33 cellular contexts compared by ENCODE assay signal in genomic region chr20:52420805-52421204, GRCh38.
"Had no signal": no experiment of that assay in that cellular context is flagged by ENCODE, and none has a peak within 500 bp of the region (broad histone marks: within the 10 kb centered on the region; RNA-seq: fewer than 3 reads in every experiment).

No MANE protein-coding gene starts in this region.

- H3K4me3 Mint-ChIP-seq: activated CD4-positive, alpha-beta memory T cell treated with anti-CD3 and anti-CD28 coated beads, Interleukin-2, amount 10 ng/mL, durations not matched to agents 7 days and 5 days; activated CD4-positive, alpha-beta T cell treated with anti-CD3 and anti-CD28 coated beads, Interleukin-2, amount 10 ng/mL, durations not matched to agents 7 days and 5 days; activated naive CD4-positive, alpha-beta T cell treated with anti-CD3 and anti-CD28 coated beads, Interleukin-2, amount 10 ng/mL, durations not matched to agents 7 days and 5 days; naive thymus-derived CD4-positive, alpha-beta T cell; stimulated activated naive CD8-positive, alpha-beta T cell treated with anti-CD3 and anti-CD28 coated beads, Interleukin-15, Interleukin-2, amounts not matched to agents 100 ng/mL and 50 ng/mL, for 24 hours; T-helper 1 cell treated with Interleukin-12 subunit alpha and Interleukin-12 subunit beta and Interleukin-4 antibody, amounts not matched to agents 30 μg/mL and 1 μg/mL, for 36 hours; type B pancreatic cell had no signal

- H3K4me1 ChIP-seq: body of pancreas, gastroesophageal sphincter, pancreas, prostate gland, uterus had no signal

- H3K27ac ChIP-seq: body of pancreas, epithelial cell of prostate, gastroesophageal sphincter, hepatocyte, pancreas, prostate gland, skin epidermis, uterus, WERI-Rb-1 had no signal

- H3K4me3 ChIP-seq: body of pancreas, gastroesophageal sphincter, hepatocyte, pancreas, prostate gland, skin epidermis, uterus had no signal

- H3K36me3 ChIP-seq: gastroesophageal sphincter, pancreas, prostate gland, uterus, WERI-Rb-1 had no signal

- H3K4me2 ChIP-seq: hepatocyte had no signal

- H3K4me1 Mint-ChIP-seq: activated CD4-positive, alpha-beta memory T cell treated with anti-CD3 and anti-CD28 coated beads, Interleukin-2, amount 10 ng/mL, durations not matched to agents 7 days and 5 days; activated naive CD4-positive, alpha-beta T cell treated with anti-CD3 and anti-CD28 coated beads, Interleukin-2, amount 10 ng/mL, durations not matched to agents 7 days and 5 days had no signal

- H3K36me3 Mint-ChIP-seq: activated naive CD4-positive, alpha-beta T cell treated with anti-CD3 and anti-CD28 coated beads, Interleukin-2, amount 10 ng/mL, durations not matched to agents 7 days and 5 days; type B pancreatic cell had no signal

- H3K27me3 ChIP-seq: body of pancreas, gastroesophageal sphincter, hepatocyte, pancreas, uterus had no signal

- H2AFZ ChIP-seq: hepatocyte had no signal

- H3K79me2 ChIP-seq: hepatocyte had no signal

- DNase-seq: activated CD4-positive, alpha-beta memory T cell treated with anti-CD3 and anti-CD28 coated beads, Interleukin-2, amount 10 ng/mL, durations not matched to agents 7 days and 5 days; activated CD4-positive, alpha-beta T cell treated with anti-CD3 and anti-CD28 coated beads, Interleukin-2, amount 10 ng/mL, durations not matched to agents 7 days and 5 days; activated CD8-positive, alpha-beta memory T cell treated with anti-CD3 and anti-CD28 coated beads, Interleukin-2, amount 50 U/mL, for 48 hours; activated effector memory CD4-positive, alpha-beta T cell treated with anti-CD3 and anti-CD28 coated beads, Interleukin-2, amount 50 U/mL, for 16 hours; activated naive CD4-positive, alpha-beta T cell treated with anti-CD3 and anti-CD28 coated beads, Interleukin-2, amount 10 ng/mL, durations not matched to agents 7 days and 5 days; anterior cingulate cortex; body of pancreas; dermis blood vessel endothelial cell; effector CD8-positive, alpha-beta T cell; kidney; left colon; mammary epithelial cell; midbrain; naive thymus-derived CD4-positive, alpha-beta T cell; pancreas; retina; stimulated activated CD4-positive, alpha-beta T cell treated with anti-CD3 and anti-CD28 coated beads, Interleukin-12 subunit alpha, Interleukin-12 subunit beta, amount 100 ng/mL, for 4 hours; stimulated activated CD4-positive, alpha-beta T cell treated with anti-CD3 and anti-CD28 coated beads, Interleukin-4, amount 100 ng/mL, for 1 hour; substantia nigra; T1000; uterus; WERI-Rb-1 had no signal

- H3K27me3 Mint-ChIP-seq: activated CD4-positive, alpha-beta memory T cell treated with anti-CD3 and anti-CD28 coated beads, Interleukin-2, amount 10 ng/mL, durations not matched to agents 7 days and 5 days; activated CD4-positive, alpha-beta T cell treated with anti-CD3 and anti-CD28 coated beads, Interleukin-2, amount 10 ng/mL, durations not matched to agents 7 days and 5 days; activated naive CD4-positive, alpha-beta T cell treated with anti-CD3 and anti-CD28 coated beads, Interleukin-2, amount 10 ng/mL, durations not matched to agents 7 days and 5 days; naive thymus-derived CD4-positive, alpha-beta T cell; stimulated activated naive CD8-positive, alpha-beta T cell treated with anti-CD3 and anti-CD28 coated beads, Interleukin-15, Interleukin-2, amounts not matched to agents 100 ng/mL and 50 ng/mL, for 24 hours had no signal

- H3K9me3 ChIP-seq: body of pancreas, pancreas, prostate gland, uterus had no signal

- ATAC-seq: body of pancreas; gastroesophageal sphincter; left colon; naive thymus-derived CD4-positive, alpha-beta T cell; pancreas; sciatic nerve had no signal

- H3K27ac Mint-ChIP-seq: activated CD4-positive, alpha-beta memory T cell treated with anti-CD3 and anti-CD28 coated beads, Interleukin-2, amount 10 ng/mL, durations not matched to agents 7 days and 5 days; activated CD4-positive, alpha-beta T cell treated with anti-CD3 and anti-CD28 coated beads, Interleukin-2, amount 10 ng/mL, durations not matched to agents 7 days and 5 days; activated naive CD4-positive, alpha-beta T cell treated with anti-CD3 and anti-CD28 coated beads, Interleukin-2, amount 10 ng/mL, durations not matched to agents 7 days and 5 days; stimulated activated naive CD8-positive, alpha-beta T cell treated with anti-CD3 and anti-CD28 coated beads, Interleukin-15, Interleukin-2, amounts not matched to agents 100 ng/mL and 50 ng/mL, for 24 hours; T-helper 1 cell treated with Interleukin-12 subunit alpha and Interleukin-12 subunit beta and Interleukin-4 antibody, amounts not matched to agents 30 μg/mL and 1 μg/mL, for 36 hours; type B pancreatic cell had no signal

- FAIRE-seq: colon, endometrium, kidney, pancreas had no signal
